8 cellular contexts compared by ENCODE assay signal in the genomic region with DNA sequence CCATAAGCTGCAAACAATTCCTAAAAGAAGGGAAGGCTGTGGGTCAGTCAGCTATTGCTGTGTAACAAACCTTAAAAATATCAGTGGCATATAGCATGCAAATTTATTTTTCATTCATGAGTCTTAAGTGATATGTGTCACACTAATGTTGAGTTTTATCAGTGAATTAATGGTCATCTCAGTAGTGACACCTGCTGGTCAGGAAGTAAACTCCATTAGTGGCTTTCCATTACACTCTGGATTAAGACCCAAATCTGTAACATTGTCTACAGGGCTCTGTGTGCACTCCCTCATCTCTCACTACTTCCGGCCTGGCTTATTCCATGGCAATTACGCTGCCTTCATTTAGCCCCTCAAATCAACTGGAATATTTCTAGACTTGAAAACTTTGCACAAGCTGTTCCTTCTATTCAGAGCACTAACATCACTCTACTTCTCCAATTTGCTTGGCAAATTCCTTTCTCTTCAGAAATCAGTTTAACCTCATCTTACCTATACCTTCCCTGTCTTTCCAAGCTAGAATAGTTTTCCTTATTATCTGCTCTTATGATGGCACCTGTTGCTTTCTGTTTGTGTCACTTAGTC.
DNase-seq lines count a peak whose midpoint lies in the region; ATAC-seq and TF ChIP-seq lines count a peak whose summit lies in the region.

No MANE protein-coding gene starts in this region.

- CTCF ChIA-PET in activated CD4-positive, alpha-beta memory T cell treated with anti-CD3 and anti-CD28 coated beads, Interleukin-2, amount 10 ng/mL, durations not matched to agents 7 days and 5 days (lab: Charles Lee) = interaction anchor here (0.9 to 1.5 kb wide), 4 partner anchors 9 to 416 kb away, joined by 3 to 4 read pairs (median 3); no protein-coding TSS in a partner anchor

- no peaks in the 10 kb centered on the region for H3K9me2 ChIP-seq in DOHH2 (replicated peaks; ENCODE audit: control insufficient read depth, low read length)

- ATAC-seq in GM19452 (IDR thresholded peaks at IDR 0.05; ENCODE audit: unreplicated experiment) = peak; percentile 76

- TF ChIP-seq CTCF in DOHH2 (IDR thresholded peaks at IDR 0.05; ENCODE audit: low read depth, low read length, poor library complexity, severe bottlenecking) = peak; percentile 73

- no peaks in the 10 kb centered on the region for H4K20me1 ChIP-seq in DOHH2 (ENCODE audit: control insufficient read depth, insufficient read depth, low read depth, low read length)

- DNase-seq in HuH-7.5 (ENCODE audit: low spot score) (peak; percentile 29), adipocyte (ENCODE audit: low read depth) (peak; percentile 55), kidney tubule cell (ENCODE audit: low spot score) (peak; percentile 66), NCI-H1436 (lab: John Stamatoyannopoulos, UW) (no peak), GDM1 (lab: John Stamatoyannopoulos, UW) (no peak)
- DNase-seq in activated CD4-positive, alpha-beta memory T cell treated with anti-CD3 and anti-CD28 coated beads, Interleukin-2, amount 10 ng/mL, durations not matched to agents 7 days and 5 days = no peak

- H3K27me3 Mint-ChIP-seq in activated CD4-positive, alpha-beta memory T cell treated with anti-CD3 and anti-CD28 coated beads, Interleukin-2, amount 10 ng/mL, durations not matched to agents 7 days and 5 days = no peaks in the 10 kb centered on the region

- no peak overlapping the region for H3K4me2 ChIP-seq in DOHH2 (ENCODE audit: low read length)

- no peaks in the 10 kb centered on the region for H3K9me3 Mint-ChIP-seq in activated CD4-positive, alpha-beta memory T cell treated with anti-CD3 and anti-CD28 coated beads, Interleukin-2, amount 10 ng/mL, durations not matched to agents 7 days and 5 days

- H3K79me2 ChIP-seq in DOHH2 (ENCODE audit: control insufficient read depth, low read length) = no peaks in the 10 kb centered on the region

- no peak overlapping the region for H3K27ac Mint-ChIP-seq in activated CD4-positive, alpha-beta memory T cell treated with anti-CD3 and anti-CD28 coated beads, Interleukin-2, amount 10 ng/mL, durations not matched to agents 7 days and 5 days

- no peaks in the 10 kb centered on the region for H3F3A ChIP-seq in DOHH2 (ENCODE audit: control insufficient read depth, insufficient read depth)

- H3K9ac ChIP-seq in adipocyte (ENCODE audit: low read length) = no peak overlapping the region

- no peak overlapping the region for H3K27ac ChIP-seq in DOHH2 (ENCODE audit: low read depth, low read length)

- POLR2A ChIA-PET in activated CD4-positive, alpha-beta memory T cell treated with anti-CD3 and anti-CD28 coated beads, Interleukin-2, amount 10 ng/mL, durations not matched to agents 7 days and 5 days (lab: Charles Lee) = no interaction called here

- no peaks in the 10 kb centered on the region for H3K27me3 ChIP-seq in DOHH2 (ENCODE audit: control insufficient read depth, low read length)
- H3K27me3 ChIP-seq in adipocyte (replicated peaks; ENCODE audit: control insufficient read depth, insufficient read depth, low read length) = peaks cover 9% of the 10 kb centered on the region

- H3K36me3 ChIP-seq in DOHH2 (ENCODE audit: control insufficient read depth, low read length) = no peaks in the 10 kb centered on the region
- H3K36me3 ChIP-seq in adipocyte (ENCODE audit: control insufficient read depth, insufficient read depth, low read length, severe bottlenecking) = no peaks in the 10 kb centered on the region

- no peak overlapping the region for H3K4me3 ChIP-seq in DOHH2 (ENCODE audit: low read length)
- H3K4me3 ChIP-seq in adipocyte (ENCODE audit: low read length) = no peak overlapping the region

- H3K36me3 Mint-ChIP-seq in activated CD4-positive, alpha-beta memory T cell treated with anti-CD3 and anti-CD28 coated beads, Interleukin-2, amount 10 ng/mL, durations not matched to agents 7 days and 5 days (ENCODE audit: low read depth) = no peaks in the 10 kb centered on the region

- H3K4me1 ChIP-seq in DOHH2 (ENCODE audit: control insufficient read depth, low read length) (no peaks in the 10 kb centered on the region), adipocyte (ENCODE audit: control insufficient read depth, insufficient read depth, low read length) (peaks cover 10% of the 10 kb centered on the region)

- no peaks in the 10 kb centered on the region for H3K9me3 ChIP-seq in DOHH2 (ENCODE audit: control insufficient read depth, insufficient read depth, low read length)
- H3K9me3 ChIP-seq in adipocyte (ENCODE audit: control insufficient read depth, low read length) = no peaks in the 10 kb centered on the region

- no peak overlapping the region for H3K4me3 Mint-ChIP-seq in activated CD4-positive, alpha-beta memory T cell treated with anti-CD3 and anti-CD28 coated beads, Interleukin-2, amount 10 ng/mL, durations not matched to agents 7 days and 5 days

- H3K4me1 Mint-ChIP-seq in activated CD4-positive, alpha-beta memory T cell treated with anti-CD3 and anti-CD28 coated beads, Interleukin-2, amount 10 ng/mL, durations not matched to agents 7 days and 5 days = no peaks in the 10 kb centered on the region

Comparison
In these comparisons a context has a peak if more than half of its experiments do, and no peak if none do; other contexts are left out.
1. DNase-seq: peak in HuH-7.5 (single experiment), adipocyte (single experiment) and kidney tubule cell (single experiment); none in NCI-H1436 (single experiment), activated CD4-positive, alpha-beta memory T cell treated with anti-CD3 and anti-CD28 coated beads, Interleukin-2, amount 10 ng/mL, durations not matched to agents 7 days and 5 days (single experiment) and GDM1 (single experiment).